In the genomic region with DNA sequence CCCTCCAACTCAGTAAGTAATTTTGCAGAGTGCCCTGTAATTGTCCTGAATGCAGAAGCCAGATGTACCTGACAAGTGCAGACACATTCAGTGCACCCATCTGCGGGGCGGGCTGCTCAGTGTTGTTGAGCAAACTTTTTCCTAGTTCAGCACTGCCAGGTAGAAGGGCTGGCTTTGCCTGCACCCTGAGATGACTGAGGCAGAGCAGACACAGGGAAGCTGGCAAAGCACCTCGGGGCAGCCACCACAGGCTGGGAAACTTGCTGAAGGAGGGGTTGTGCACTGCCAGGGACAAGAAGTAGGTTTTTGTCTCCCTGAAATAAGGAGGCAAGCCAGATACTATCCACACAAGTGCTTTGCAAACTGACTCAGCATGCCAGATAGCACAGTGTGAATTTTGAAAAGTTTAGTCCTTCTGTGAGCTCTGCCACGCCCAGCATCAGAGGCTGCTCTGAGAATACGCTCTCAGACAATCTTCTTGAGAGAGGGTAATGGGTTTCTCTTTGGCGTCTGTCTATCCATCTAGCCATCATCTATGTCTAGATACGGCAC, we compare ENCODE assay signal across 14 cellular contexts.
DNase-seq lines count a peak whose midpoint lies in the region; ATAC-seq, FAIRE-seq and TF ChIP-seq lines count a peak whose summit lies in the region.
"Had no signal": no experiment of that assay in that cellular context is flagged by ENCODE, and none has a peak within 500 bp of the region (broad histone marks: within the 10 kb centered on the region; RNA-seq: fewer than 3 reads in every experiment).

No MANE protein-coding gene starts in this region.

- no peak for TF ChIP-seq POLR2A in stomach (IDR thresholded peaks at IDR 0.05)

- TF ChIP-seq CTCF in PC-3 (conservative IDR thresholded peaks at IDR 0.05; ENCODE audit: low read depth, low read length) (no peak), keratinocyte (optimal IDR thresholded peaks at IDR 0.05 in 1 of 3, IDR thresholded peaks at IDR 0.05 in 1 of 3, conservative IDR thresholded peaks at IDR 0.05 in 1 of 3; ENCODE audit: extremely low read depth in 1 of 3, insufficient read depth in 2 of 3, low read length in 3 of 3) (no peak), stomach (IDR thresholded peaks at IDR 0.05) (no peak)

- H3K4me1 ChIP-seq in PC-3 (ENCODE audit: insufficient read depth, low read length): no peaks in the 10 kb centered on the region
- H3K4me1 ChIP-seq in keratinocyte (ENCODE audit: control insufficient read depth, extremely low read depth, insufficient read depth, low read length): peaks cover 20% of the 10 kb centered on the region
- H3K4me1 ChIP-seq in stomach: peaks cover 0 to 44% (median 29%) of the 10 kb centered on the region in 4 donors

- DNase-seq in NCI-H1105 (lab: John Stamatoyannopoulos, UW) (peak; percentile 38), PC-3 (no peak), keratinocyte (ENCODE audit: low read depth, low spot score) (no peak), stomach (no peak), RKO (ENCODE audit: low spot score) (no peak), cortex of kidney (lab: John Stamatoyannopoulos, UW) (no peak)
- DNase-seq: activated CD4-positive, alpha-beta T cell treated with anti-CD3 and anti-CD28 coated beads, Interleukin-2, amount 10 ng/mL, durations not matched to agents 7 days and 5 days; activated naive CD8-positive, alpha-beta T cell treated with anti-CD3 and anti-CD28 coated beads, Interleukin-2, amount 50 U/mL, for 24 hours; Karpas-422; NCI-H1048; NK-92 treated with Interleukin-12 subunit alpha and Interleukin-12 subunit beta, amount 100 ng/mL, for 24 hours; nucleus accumbens had no signal

- intact Hi-C loops in PC-3 (cut with micrococcal nuclease): no loop called here
- intact Hi-C loops in stomach (cut with DNase I; ENCODE audit: low total_unique reads): no loop called here

- POLR2A ChIA-PET in PC-3 (lab: Charles Lee; ENCODE audit: unreplicated experiment): no interaction called here

- H3K4me2 ChIP-seq in PC-3 (ENCODE audit: low read length) (no peak overlapping the region), keratinocyte (ENCODE audit: control insufficient read depth, extremely low read depth, insufficient read depth, low read depth, low read length) (peak overlapping the region; percentile 80)

- BruUV-seq in PC-3 (replicated peaks; lab: Mats Ljungman, UMichigan): no TSS peak

- H3K79me2 ChIP-seq in PC-3 (ENCODE audit: low read length) (no peaks in the 10 kb centered on the region), keratinocyte (ENCODE audit: control insufficient read depth, insufficient read depth, low read length) (no peaks in the 10 kb centered on the region)

- H3K36me3 ChIP-seq in PC-3 (ENCODE audit: low read depth, low read length) (no peaks in the 10 kb centered on the region), keratinocyte (ENCODE audit: control insufficient read depth in 2 of 2, extremely low read depth in 1 of 2, insufficient read depth in 2 of 2, low read length in 2 of 2) (no peaks in the 10 kb centered on the region), stomach (no peaks in the 10 kb centered on the region)
- H3K36me3 ChIP-seq: thoracic aorta had no signal

- WGBS in stomach, 5 donors: 59 to 70% (median 67%) methylated on average over 7 of the region's 7 CpGs

- 0 out of 2 replicates have a peak, but pooled peaks have one; percentile 27 for ATAC-seq in PC-3
- ATAC-seq in activated CD4-positive, CD25-positive, alpha-beta regulatory T cell treated with anti-CD3 and anti-CD28 coated beads, Interleukin-2, amount 50 U/mL, for 24 hours: no peak
- ATAC-seq: activated naive CD8-positive, alpha-beta T cell treated with anti-CD3 and anti-CD28 coated beads, Interleukin-2, amount 50 U/mL, for 24 hours had no signal

- H3K9me3 ChIP-seq in PC-3 (ENCODE audit: low read length): no peaks in the 10 kb centered on the region
- no peaks in the 10 kb centered on the region for H3K9me3 ChIP-seq in keratinocyte (ENCODE audit: control insufficient read depth, low read depth, low read length)
- H3K9me3 ChIP-seq in stomach: no peaks in the 10 kb centered on the region
- H3K9me3 ChIP-seq: thoracic aorta had no signal

- no peak overlapping the region for H2AFZ ChIP-seq in PC-3 (ENCODE audit: low read length)
- peak overlapping the region; percentile 67 for H2AFZ ChIP-seq in keratinocyte (ENCODE audit: control insufficient read depth, low read length)

- no peak for TF ChIP-seq EP300 in stomach (IDR thresholded peaks at IDR 0.05)

- H3K27me3 ChIP-seq in PC-3 (ENCODE audit: low read length) (no peaks in the 10 kb centered on the region), keratinocyte (ENCODE audit: control insufficient read depth, extremely low read depth, insufficient read depth, low read length) (no peaks in the 10 kb centered on the region), stomach (no peaks in the 10 kb centered on the region)

- H4K20me1 ChIP-seq in PC-3 (ENCODE audit: low read length) (no peaks in the 10 kb centered on the region), keratinocyte (ENCODE audit: control insufficient read depth, extremely low read depth, insufficient read depth, low read length) (no peaks in the 10 kb centered on the region)

- dilution Hi-C loops in keratinocyte (cut with MboI; ENCODE audit: extremely low pct_ligation_motif_present, low sequenced_read_pairs): no loop called here

- peak; percentile 61 for FAIRE-seq in keratinocyte (lab: Jason Lieb, UNC)

- no peaks in the 10 kb centered on the region for H3F3A ChIP-seq in PC-3 (ENCODE audit: low read length, unreplicated experiment)

- no peaks in the 10 kb centered on the region for H3K9me1 ChIP-seq in keratinocyte (ENCODE audit: control insufficient read depth, extremely low read depth, insufficient read depth, low read length)

- H3K4me3 ChIP-seq in PC-3 (ENCODE audit: low read length) (no peak overlapping the region), keratinocyte (ENCODE audit: control insufficient read depth in 2 of 3, extremely low read depth in 1 of 3, insufficient read depth in 2 of 3, low read depth in 1 of 3, low read length in 3 of 3) (peak overlapping the region in 1 of 3 experiments; percentile 40), stomach (no peak overlapping the region)
- H3K4me3 ChIP-seq: thoracic aorta had no signal

- H3K27ac ChIP-seq in PC-3 (ENCODE audit: low read length): no peak overlapping the region
- H3K27ac ChIP-seq in keratinocyte (ENCODE audit: control insufficient read depth, insufficient read depth, low read length): no peak overlapping the region
- H3K27ac ChIP-seq in stomach: peak overlapping the region; percentile 31 to 70 (median 51)
- H3K27ac ChIP-seq: thoracic aorta had no signal

- no peak overlapping the region for H3K9ac ChIP-seq in PC-3 (ENCODE audit: low read length)
- no peak overlapping the region for H3K9ac ChIP-seq in keratinocyte (ENCODE audit: control insufficient read depth, extremely low read depth, insufficient read depth, low read length)

- CTCF ChIA-PET in PC-3 (lab: Charles Lee): no interaction called here

- no peaks in the 10 kb centered on the region for H3K9me2 ChIP-seq in PC-3 (replicated peaks; ENCODE audit: low read length)

Comparison
In these comparisons a context has a peak if more than half of its experiments do, and no peak if none do; other contexts are left out.
1. H3K27ac ChIP-seq: peak in stomach (5 of 5); none in PC-3 (single experiment) and keratinocyte (single experiment).